In the genomic region with DNA sequence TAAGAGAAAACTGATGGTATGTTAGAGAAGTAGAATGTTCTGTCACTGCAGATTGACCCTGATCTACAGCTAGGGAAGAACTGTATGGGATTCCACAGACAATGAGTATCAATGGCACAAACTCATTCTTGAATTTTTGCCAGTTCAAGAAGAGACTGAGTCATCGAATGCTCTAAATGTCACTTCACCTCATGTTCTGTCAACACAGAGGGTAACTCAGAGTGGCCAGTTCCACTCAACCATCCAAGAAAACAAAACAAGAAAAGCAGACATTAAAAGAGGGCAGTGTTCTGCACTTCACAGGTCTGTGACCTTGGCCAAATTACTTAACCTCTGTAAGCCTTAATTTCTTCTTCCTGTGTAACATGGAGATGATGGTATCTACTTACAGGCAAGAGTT, we compare ENCODE assay signal across 13 cellular contexts.
DNase-seq lines count a peak whose midpoint lies in the region; ATAC-seq and TF ChIP-seq lines count a peak whose summit lies in the region.
"Had no signal": no experiment of that assay in that cellular context is flagged by ENCODE, and none has a peak within 500 bp of the region (broad histone marks: within the 10 kb centered on the region; RNA-seq: fewer than 3 reads in every experiment).

No MANE protein-coding gene starts in this region.

- ATAC-seq in left ventricle myocardium superior (peak; percentile 39), GM18868 (IDR thresholded peaks at IDR 0.05; ENCODE audit: unreplicated experiment) (no peak), GM21447 (IDR thresholded peaks at IDR 0.05; ENCODE audit: unreplicated experiment) (no peak), HG03432 (IDR thresholded peaks at IDR 0.05; ENCODE audit: unreplicated experiment) (no peak)
- ATAC-seq: GM23338, Panc1 had no signal

- DNase-seq in left ventricle myocardium superior (no peak), cardiac septum (ENCODE audit: low spot score) (no peak), fibroblast of peridontal ligament (ENCODE audit: extremely low read depth) (peak; percentile 32), Ammon's horn (ENCODE audit: low spot score) (no peak)
- DNase-seq: caudate nucleus, Kasumi-1, sigmoid colon had no signal

- intact Hi-C loops in left ventricle myocardium superior (cut with micrococcal nuclease) (no loop called here), cardiac septum (cut with DNase I) (no loop called here)

TF ChIP-seq in PFSK-1, 5 proteins besides CTCF, POLR2A, EP300 and RAD21:
- TF ChIP-seq TAF1 (IDR thresholded peaks at IDR 0.05; ENCODE audit: borderline replicate concordance, insufficient read depth, low read length) (no peak; the same call in 1 of the 2 replicates), SIN3A (IDR thresholded peaks at IDR 0.05; ENCODE audit: borderline replicate concordance, insufficient read depth, low read length) (peak; percentile 77; the same call in 1 of the 2 replicates)
- TF ChIP-seq, protein P1, sequence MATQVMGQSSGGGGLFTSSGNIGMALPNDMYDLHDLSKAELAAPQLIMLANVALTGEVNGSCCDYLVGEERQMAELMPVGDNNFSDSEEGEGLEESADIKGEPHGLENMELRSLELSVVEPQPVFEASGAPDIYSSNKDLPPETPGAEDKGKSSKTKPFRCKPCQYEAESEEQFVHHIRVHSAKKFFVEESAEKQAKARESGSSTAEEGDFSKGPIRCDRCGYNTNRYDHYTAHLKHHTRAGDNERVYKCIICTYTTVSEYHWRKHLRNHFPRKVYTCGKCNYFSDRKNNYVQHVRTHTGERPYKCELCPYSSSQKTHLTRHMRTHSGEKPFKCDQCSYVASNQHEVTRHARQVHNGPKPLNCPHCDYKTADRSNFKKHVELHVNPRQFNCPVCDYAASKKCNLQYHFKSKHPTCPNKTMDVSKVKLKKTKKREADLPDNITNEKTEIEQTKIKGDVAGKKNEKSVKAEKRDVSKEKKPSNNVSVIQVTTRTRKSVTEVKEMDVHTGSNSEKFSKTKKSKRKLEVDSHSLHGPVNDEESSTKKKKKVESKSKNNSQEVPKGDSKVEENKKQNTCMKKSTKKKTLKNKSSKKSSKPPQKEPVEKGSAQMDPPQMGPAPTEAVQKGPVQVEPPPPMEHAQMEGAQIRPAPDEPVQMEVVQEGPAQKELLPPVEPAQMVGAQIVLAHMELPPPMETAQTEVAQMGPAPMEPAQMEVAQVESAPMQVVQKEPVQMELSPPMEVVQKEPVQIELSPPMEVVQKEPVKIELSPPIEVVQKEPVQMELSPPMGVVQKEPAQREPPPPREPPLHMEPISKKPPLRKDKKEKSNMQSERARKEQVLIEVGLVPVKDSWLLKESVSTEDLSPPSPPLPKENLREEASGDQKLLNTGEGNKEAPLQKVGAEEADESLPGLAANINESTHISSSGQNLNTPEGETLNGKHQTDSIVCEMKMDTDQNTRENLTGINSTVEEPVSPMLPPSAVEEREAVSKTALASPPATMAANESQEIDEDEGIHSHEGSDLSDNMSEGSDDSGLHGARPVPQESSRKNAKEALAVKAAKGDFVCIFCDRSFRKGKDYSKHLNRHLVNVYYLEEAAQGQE (IDR thresholded peaks at IDR 0.05; ENCODE audit: insufficient read depth in 1 of 2, low read depth in 2 of 2, low read length in 2 of 2) = 0 out of 4 replicates have a peak, but pooled peaks of 1 of the 2 experiments have one; percentile 9
